ENCODE assay signal across 8 cellular contexts in the genomic region with DNA sequence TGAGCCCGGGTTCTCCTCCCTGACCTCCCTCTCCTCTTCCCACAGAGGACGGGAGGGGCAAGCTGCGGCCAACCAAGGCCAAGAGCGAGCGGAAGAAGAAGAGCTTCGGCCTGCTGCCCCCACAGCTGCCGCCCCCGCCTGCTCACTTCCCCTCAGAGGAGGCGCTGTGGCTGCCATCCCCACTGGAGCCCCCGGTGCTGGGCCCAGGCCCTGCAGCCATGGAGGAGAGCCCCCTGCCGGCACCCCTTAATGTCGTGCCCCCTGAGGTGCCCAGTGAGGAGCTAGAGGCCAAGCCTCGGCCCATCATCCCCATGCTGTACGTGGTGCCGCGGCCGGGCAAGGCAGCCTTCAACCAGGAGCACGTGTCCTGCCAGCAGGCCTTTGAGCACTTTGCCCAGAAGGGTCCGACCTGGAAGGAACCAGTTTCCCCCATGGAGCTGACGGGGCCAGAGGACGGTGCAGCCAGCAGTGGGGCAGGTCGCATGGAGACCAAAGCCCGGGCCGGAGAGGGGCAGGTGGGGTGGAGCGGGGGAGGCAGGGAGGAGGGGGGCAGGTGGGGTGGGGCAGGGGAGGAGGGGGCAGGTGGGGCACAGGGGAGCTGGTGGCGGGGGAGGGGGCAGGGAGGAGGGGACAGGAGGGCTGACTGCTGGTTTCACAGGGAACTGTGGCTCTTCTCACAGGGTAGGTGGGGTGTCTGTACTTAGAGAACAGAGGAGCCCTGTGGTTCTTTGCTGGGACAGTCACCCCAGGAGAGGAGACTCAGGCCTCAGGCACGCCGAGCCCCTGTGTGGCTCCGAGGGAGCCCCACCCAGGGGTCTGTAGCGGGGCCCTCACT.
A peak's percentile ranks its signal among the peaks of the same experiment; 100 is the strongest.
DNase-seq lines count a peak whose midpoint lies in the region; ATAC-seq and TF ChIP-seq lines count a peak whose summit lies in the region.

No MANE protein-coding gene starts in this region.

- no peaks in the 10 kb centered on the region for H3K27me3 Mint-ChIP-seq in activated CD4-positive, alpha-beta T cell treated with anti-CD3 and anti-CD28 coated beads, Interleukin-2, amount 10 ng/mL, durations not matched to agents 7 days and 5 days
- no peaks in the 10 kb centered on the region for H3K27me3 Mint-ChIP-seq in activated CD4-positive, alpha-beta T cell treated with anti-CD3 and anti-CD28 coated beads, Interleukin-2, amount 10 ng/mL, durations not matched to agents 24 days and 14 days
- no peaks in the 10 kb centered on the region for H3K27me3 Mint-ChIP-seq in activated T-cell treated with anti-CD3 and anti-CD28 coated beads, Interleukin-2, amount 50 U/mL, for 4 hours (ENCODE audit: low read depth)
- no peaks in the 10 kb centered on the region for H3K27me3 Mint-ChIP-seq in stimulated activated naive CD8-positive, alpha-beta T cell treated with anti-CD3 and anti-CD28 coated beads, Interleukin-15, Interleukin-2, amounts not matched to agents 100 ng/mL and 50 ng/mL, for 24 hours

- no peak overlapping the region for H3K27ac ChIP-seq in A673 (ENCODE audit: low read depth, low read length, poor library complexity, severe bottlenecking)

- POLR2A ChIA-PET in activated CD4-positive, alpha-beta T cell treated with anti-CD3 and anti-CD28 coated beads, Interleukin-2, amount 10 ng/mL, durations not matched to agents 7 days and 5 days (lab: Charles Lee) = no interaction called here
- POLR2A ChIA-PET in A673 (lab: Charles Lee; ENCODE audit: low non-redundant PET) = no interaction called here

- intact Hi-C loops in activated CD4-positive, alpha-beta T cell treated with anti-CD3 and anti-CD28 coated beads, Interleukin-2, amount 10 ng/mL, durations not matched to agents 24 days and 14 days (cut with micrococcal nuclease) = no loop called here
- intact Hi-C loops in A673 (cut with micrococcal nuclease; ENCODE audit: unreplicated experiment) = no loop called here

- no TSS peak for BruUV-seq in A673 (replicated peaks; lab: Mats Ljungman, UMichigan)

- TF ChIP-seq CTCF in A673 (conservative IDR thresholded peaks at IDR 0.05; ENCODE audit: low read depth, low read length) = no peak

- peaks cover 39% of the 10 kb centered on the region for H3K4me1 ChIP-seq in A673 (ENCODE audit: insufficient read depth, low read length, poor library complexity, severe bottlenecking)

- peaks cover 22% of the 10 kb centered on the region for H3K4me1 Mint-ChIP-seq in activated CD4-positive, alpha-beta T cell treated with anti-CD3 and anti-CD28 coated beads, Interleukin-2, amount 10 ng/mL, durations not matched to agents 7 days and 5 days
- no peaks in the 10 kb centered on the region for H3K4me1 Mint-ChIP-seq in activated CD4-positive, alpha-beta T cell treated with anti-CD3 and anti-CD28 coated beads, Interleukin-2, amount 10 ng/mL, durations not matched to agents 24 days and 14 days
- H3K4me1 Mint-ChIP-seq in activated T-cell treated with anti-CD3 and anti-CD28 coated beads, Interleukin-2, amount 50 U/mL, for 4 hours (ENCODE audit: low read depth) = peaks cover 17% of the 10 kb centered on the region
- H3K4me1 Mint-ChIP-seq in stimulated activated naive CD8-positive, alpha-beta T cell treated with anti-CD3 and anti-CD28 coated beads, Interleukin-15, Interleukin-2, amounts not matched to agents 100 ng/mL and 50 ng/mL, for 24 hours (ENCODE audit: low read depth) = peaks cover 31% of the 10 kb centered on the region

- no peak overlapping the region for H3K4me3 ChIP-seq in A673 (ENCODE audit: low read depth, low read length, poor library complexity, severe bottlenecking)

- peak overlapping the region; percentile 84 for H3K27ac Mint-ChIP-seq in activated CD4-positive, alpha-beta T cell treated with anti-CD3 and anti-CD28 coated beads, Interleukin-2, amount 10 ng/mL, durations not matched to agents 7 days and 5 days
- H3K27ac Mint-ChIP-seq in activated CD4-positive, alpha-beta T cell treated with anti-CD3 and anti-CD28 coated beads, Interleukin-2, amount 10 ng/mL, durations not matched to agents 24 days and 14 days = no peak overlapping the region
- peak overlapping the region; percentile 91 for H3K27ac Mint-ChIP-seq in stimulated activated naive CD8-positive, alpha-beta T cell treated with anti-CD3 and anti-CD28 coated beads, Interleukin-15, Interleukin-2, amounts not matched to agents 100 ng/mL and 50 ng/mL, for 24 hours

- H3K9me3 Mint-ChIP-seq in activated CD4-positive, alpha-beta T cell treated with anti-CD3 and anti-CD28 coated beads, Interleukin-2, amount 10 ng/mL, durations not matched to agents 7 days and 5 days = no peaks in the 10 kb centered on the region
- no peaks in the 10 kb centered on the region for H3K9me3 Mint-ChIP-seq in activated CD4-positive, alpha-beta T cell treated with anti-CD3 and anti-CD28 coated beads, Interleukin-2, amount 10 ng/mL, durations not matched to agents 24 days and 14 days
- H3K9me3 Mint-ChIP-seq in activated T-cell treated with anti-CD3 and anti-CD28 coated beads, Interleukin-2, amount 50 U/mL, for 4 hours = no peaks in the 10 kb centered on the region
- H3K9me3 Mint-ChIP-seq in stimulated activated naive CD8-positive, alpha-beta T cell treated with anti-CD3 and anti-CD28 coated beads, Interleukin-15, Interleukin-2, amounts not matched to agents 100 ng/mL and 50 ng/mL, for 24 hours = no peaks in the 10 kb centered on the region

- peak; percentile 44 for ATAC-seq in HG02970 (IDR thresholded peaks at IDR 0.05; ENCODE audit: low FRiP score, unreplicated experiment)
- peak; percentile 7 to 16 for ATAC-seq in activated T-cell treated with anti-CD3 and anti-CD28 coated beads, Interleukin-2, amount 50 U/mL, for 4 hours

- DNase-seq in activated CD4-positive, alpha-beta T cell treated with anti-CD3 and anti-CD28 coated beads, Interleukin-2, amount 10 ng/mL, durations not matched to agents 7 days and 5 days = no peak
- DNase-seq in activated CD4-positive, alpha-beta T cell treated with anti-CD3 and anti-CD28 coated beads, Interleukin-2, amount 10 ng/mL, durations not matched to agents 24 days and 14 days = no peak
- peak; percentile 26 for DNase-seq in activated T-cell treated with anti-CD3 and anti-CD28 coated beads, Interleukin-2, amount 50 U/mL, for 4 hours
- DNase-seq in NCI-H1105 treated with DMSO at 0.1 percent for 48 hours (lab: John Stamatoyannopoulos, UW) (no peak), A673 (ENCODE audit: low spot score) (no peak), NCI-H2081 treated with DMSO at 0.1 percent for 48 hours (lab: John Stamatoyannopoulos, UW) (no peak)

- CTCF ChIA-PET in activated CD4-positive, alpha-beta T cell treated with anti-CD3 and anti-CD28 coated beads, Interleukin-2, amount 10 ng/mL, durations not matched to agents 7 days and 5 days (lab: Charles Lee) = interaction anchor here (0.5 to 1.4 kb wide), 4 partner anchors 22 to 204 kb away, joined by 3 to 5 read pairs (median 3); no protein-coding TSS in a partner anchor
- CTCF ChIA-PET in A673 (lab: Charles Lee) = no interaction called here

- peaks cover 8% of the 10 kb centered on the region for H3K36me3 ChIP-seq in A673 (ENCODE audit: insufficient read depth, low read length, poor library complexity, severe bottlenecking)

- H3K4me3 Mint-ChIP-seq in activated CD4-positive, alpha-beta T cell treated with anti-CD3 and anti-CD28 coated beads, Interleukin-2, amount 10 ng/mL, durations not matched to agents 7 days and 5 days = no peak overlapping the region
- H3K4me3 Mint-ChIP-seq in activated CD4-positive, alpha-beta T cell treated with anti-CD3 and anti-CD28 coated beads, Interleukin-2, amount 10 ng/mL, durations not matched to agents 24 days and 14 days = no peak overlapping the region
- peak overlapping the region; percentile 72 for H3K4me3 Mint-ChIP-seq in activated T-cell treated with anti-CD3 and anti-CD28 coated beads, Interleukin-2, amount 50 U/mL, for 4 hours
- peak overlapping the region; percentile 81 for H3K4me3 Mint-ChIP-seq in stimulated activated naive CD8-positive, alpha-beta T cell treated with anti-CD3 and anti-CD28 coated beads, Interleukin-15, Interleukin-2, amounts not matched to agents 100 ng/mL and 50 ng/mL, for 24 hours

- no peaks in the 10 kb centered on the region for H3K27me3 ChIP-seq in A673 (replicated peaks; ENCODE audit: insufficient read depth, low read depth, low read length, poor library complexity)

- no peaks in the 10 kb centered on the region for H3K36me3 Mint-ChIP-seq in activated CD4-positive, alpha-beta T cell treated with anti-CD3 and anti-CD28 coated beads, Interleukin-2, amount 10 ng/mL, durations not matched to agents 7 days and 5 days (ENCODE audit: low read depth)
- H3K36me3 Mint-ChIP-seq in activated CD4-positive, alpha-beta T cell treated with anti-CD3 and anti-CD28 coated beads, Interleukin-2, amount 10 ng/mL, durations not matched to agents 24 days and 14 days (ENCODE audit: low read depth) = peaks cover 7% of the 10 kb centered on the region
- peaks cover 13% of the 10 kb centered on the region for H3K36me3 Mint-ChIP-seq in activated T-cell treated with anti-CD3 and anti-CD28 coated beads, Interleukin-2, amount 50 U/mL, for 4 hours (ENCODE audit: insufficient read depth)
- peaks cover 4% of the 10 kb centered on the region for H3K36me3 Mint-ChIP-seq in stimulated activated naive CD8-positive, alpha-beta T cell treated with anti-CD3 and anti-CD28 coated beads, Interleukin-15, Interleukin-2, amounts not matched to agents 100 ng/mL and 50 ng/mL, for 24 hours (ENCODE audit: low read depth)

- H3K9me3 ChIP-seq in A673 (ENCODE audit: low read depth, low read length, poor library complexity, severe bottlenecking) = no peaks in the 10 kb centered on the region

Comparison
In these comparisons a context has a peak if more than half of its experiments do, and no peak if none do; other contexts are left out.
1. H3K4me3 Mint-ChIP-seq: peak in activated T-cell treated with anti-CD3 and anti-CD28 coated beads, Interleukin-2, amount 50 U/mL, for 4 hours (single experiment) and stimulated activated naive CD8-positive, alpha-beta T cell treated with anti-CD3 and anti-CD28 coated beads, Interleukin-15, Interleukin-2, amounts not matched to agents 100 ng/mL and 50 ng/mL, for 24 hours (single experiment); none in activated CD4-positive, alpha-beta T cell treated with anti-CD3 and anti-CD28 coated beads, Interleukin-2, amount 10 ng/mL, durations not matched to agents 7 days and 5 days (single experiment) and activated CD4-positive, alpha-beta T cell treated with anti-CD3 and anti-CD28 coated beads, Interleukin-2, amount 10 ng/mL, durations not matched to agents 24 days and 14 days (single experiment).